In genomic region chr13:50907781-50908180, GRCh38 we compare ENCODE assay signal across 11 cellular contexts.
"Had no signal": no experiment of that assay in that cellular context is flagged by ENCODE, and none has a peak within 500 bp of the region (broad histone marks: within the 10 kb centered on the region; RNA-seq: fewer than 3 reads in every experiment).

No MANE protein-coding gene starts in this region.

- H3K36me3 ChIP-seq: right atrium auricular region, transverse colon had no signal

- H3K27ac ChIP-seq: right atrium auricular region, transverse colon had no signal

- DNase-seq: activated CD4-positive, alpha-beta T cell treated with anti-CD3 and anti-CD28 coated beads, Interleukin-2, amount 50 U/mL, for 1 hour; activated T-cell treated with anti-CD3 and anti-CD28 coated beads, Interleukin-2, amount 50 U/mL, for 72 hours; central memory CD4-positive, alpha-beta T cell; erythroblast; posterior cingulate gyrus; transverse colon had no signal

- H3K9me3 ChIP-seq: right atrium auricular region, transverse colon had no signal

- H3K27me3 ChIP-seq: right atrium auricular region, transverse colon had no signal

- H3K4me3 Mint-ChIP-seq: dendritic cell treated with granulocyte-macrophage colony-stimulating factor and Interleukin-4, amounts not matched to agents 40 ng/mL and 50 ng/mL, for 4 days; stimulated activated effector memory CD8-positive, alpha-beta T cell treated with anti-CD3 and anti-CD28 coated beads, Interleukin-12 subunit alpha, Interleukin-12 subunit beta, amount 100 ng/mL, for 72 hours; T-helper 1 cell treated with Interleukin-12 subunit alpha and Interleukin-12 subunit beta and Interleukin-4 antibody, amounts not matched to agents 30 μg/mL and 1 μg/mL, for 36 hours had no signal

- ATAC-seq: activated T-cell treated with anti-CD3 and anti-CD28 coated beads, Interleukin-2, amount 50 U/mL, for 72 hours; stimulated activated effector memory CD8-positive, alpha-beta T cell treated with anti-CD3 and anti-CD28 coated beads, Interleukin-12 subunit alpha, Interleukin-12 subunit beta, amount 100 ng/mL, for 72 hours; WTC11 had no signal

- H3K4me3 ChIP-seq: right atrium auricular region, transverse colon had no signal

- H3K27ac Mint-ChIP-seq: activated T-cell treated with anti-CD3 and anti-CD28 coated beads, Interleukin-2, amount 50 U/mL, for 72 hours; dendritic cell treated with granulocyte-macrophage colony-stimulating factor and Interleukin-4, amounts not matched to agents 40 ng/mL and 50 ng/mL, for 4 days; stimulated activated effector memory CD8-positive, alpha-beta T cell treated with anti-CD3 and anti-CD28 coated beads, Interleukin-12 subunit alpha, Interleukin-12 subunit beta, amount 100 ng/mL, for 72 hours; T-helper 1 cell treated with Interleukin-12 subunit alpha and Interleukin-12 subunit beta and Interleukin-4 antibody, amounts not matched to agents 30 μg/mL and 1 μg/mL, for 36 hours; WTC11 had no signal

- H3K9me3 Mint-ChIP-seq: activated T-cell treated with anti-CD3 and anti-CD28 coated beads, Interleukin-2, amount 50 U/mL, for 72 hours; dendritic cell treated with granulocyte-macrophage colony-stimulating factor and Interleukin-4, amounts not matched to agents 40 ng/mL and 50 ng/mL, for 4 days; stimulated activated effector memory CD8-positive, alpha-beta T cell treated with anti-CD3 and anti-CD28 coated beads, Interleukin-12 subunit alpha, Interleukin-12 subunit beta, amount 100 ng/mL, for 72 hours; T-helper 1 cell treated with Interleukin-12 subunit alpha and Interleukin-12 subunit beta and Interleukin-4 antibody, amounts not matched to agents 30 μg/mL and 1 μg/mL, for 36 hours; WTC11 had no signal

- H3K27me3 Mint-ChIP-seq: dendritic cell treated with granulocyte-macrophage colony-stimulating factor and Interleukin-4, amounts not matched to agents 40 ng/mL and 50 ng/mL, for 4 days had no signal

- H3K36me3 Mint-ChIP-seq: WTC11 had no signal
